Comparison of ENCODE assay signal across 9 cellular contexts in the genomic region with DNA sequence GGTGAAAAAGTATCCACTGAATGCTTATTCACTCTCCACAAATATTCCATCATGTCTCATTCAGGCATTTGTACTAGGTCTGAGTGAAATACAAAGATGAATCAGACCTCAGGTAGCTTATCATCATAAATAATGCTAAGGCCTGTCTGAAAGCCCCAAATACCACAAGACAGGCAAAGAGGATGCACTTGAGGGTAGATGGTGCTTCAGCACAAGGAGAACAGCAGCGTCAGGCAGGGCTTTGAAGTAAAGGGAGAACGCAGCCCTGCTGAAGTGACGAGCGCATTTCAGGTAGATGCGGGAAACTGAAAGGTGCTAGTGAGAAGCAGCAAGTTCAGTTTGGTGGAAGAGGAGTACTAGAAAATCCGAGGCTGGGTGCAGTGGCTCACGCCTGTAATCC. TPM values are rescaled to one million over a fixed set of nuclear protein-coding genes. Genes with fewer than 3 reads are reported as not detected.
DNase-seq lines count a peak whose midpoint lies in the region; ATAC-seq and TF ChIP-seq lines count a peak whose summit lies in the region.
"Had no signal": no experiment of that assay in that cellular context is flagged by ENCODE, and none has a peak within 500 bp of the region (broad histone marks: within the 10 kb centered on the region; RNA-seq: fewer than 3 reads in every experiment).

No MANE protein-coding gene starts in this region.

- no peak overlapping the region for H2AFZ ChIP-seq in PC-3 (ENCODE audit: low read length)

- ATAC-seq in activated T-helper 17 cell treated with anti-CD3 and anti-CD28 coated beads, Interleukin-2, amount 50 U/mL, for 72 hours (replicated peaks) = peak; percentile 90
- peak; percentile 45 for ATAC-seq in mucosa of descending colon
- peak; percentile 87 for ATAC-seq in stimulated activated naive CD8-positive, alpha-beta T cell treated with anti-CD3 and anti-CD28 coated beads, Interleukin-15, Interleukin-2, amounts not matched to agents 100 U/mL and 50 U/mL, for 24 hours
- ATAC-seq in PC-3 = no peak
- ATAC-seq in WTC11 = no peak

- no peak overlapping the region for H3K4me2 ChIP-seq in PC-3 (ENCODE audit: low read length)

- no peaks in the 10 kb centered on the region for H3K27me3 Mint-ChIP-seq in activated T-helper 17 cell treated with anti-CD3 and anti-CD28 coated beads, Interleukin-2, amount 50 U/mL, for 72 hours
- H3K27me3 Mint-ChIP-seq in WTC11 (ENCODE audit: low read depth) = no peaks in the 10 kb centered on the region

- DNase-seq in activated CD4-positive, CD25-positive, alpha-beta regulatory T cell treated with anti-CD3 and anti-CD28 coated beads, Interleukin-2, amount 50 U/mL, for 72 hours = peak; percentile 47
- DNase-seq in mucosa of descending colon (peak in 1 of 3 donors; percentile 56), PC-3 (no peak), WTC11 (ENCODE audit: low spot score) (no peak), dorsolateral prefrontal cortex (no peak)
- DNase-seq in stimulated activated naive CD8-positive, alpha-beta T cell treated with anti-CD3 and anti-CD28 coated beads, Interleukin-15, Interleukin-2, amounts not matched to agents 100 U/mL and 50 U/mL, for 24 hours = peak; percentile 43
- DNase-seq: NCI-H1105 treated with DMSO at 0.1 percent for 48 hours had no signal

- CTCF ChIA-PET in PC-3 (lab: Charles Lee) (no interaction called here), WTC11 (lab: Charles Lee) (no interaction called here)

- TF ChIP-seq CTCF in mucosa of descending colon (IDR thresholded peaks at IDR 0.05) (no peak), PC-3 (conservative IDR thresholded peaks at IDR 0.05; ENCODE audit: low read depth, low read length) (no peak), WTC11 (IDR thresholded peaks at IDR 0.05) (no peak), dorsolateral prefrontal cortex (IDR thresholded peaks at IDR 0.05 in 54 of 56, conservative IDR thresholded peaks at IDR 0.05 in 2 of 56; ENCODE audit: low read depth in 1 of 56, partially characterized antibody in 56 of 56) (no peak)

- no peaks in the 10 kb centered on the region for H3K79me2 ChIP-seq in PC-3 (ENCODE audit: low read length)

- intact Hi-C loops in mucosa of descending colon (cut with DNase I, micrococcal nuclease) = no loop called here
- intact Hi-C loops in PC-3 (cut with micrococcal nuclease) = no loop called here
- intact Hi-C loops in dorsolateral prefrontal cortex (cut with DNase I) = no loop called here

- BruUV-seq in PC-3 (replicated peaks; lab: Mats Ljungman, UMichigan) = no TSS peak

- H3K4me1 ChIP-seq in mucosa of descending colon (ENCODE audit: low read depth) (peaks cover 29% of the 10 kb centered on the region), PC-3 (ENCODE audit: insufficient read depth, low read length) (no peaks in the 10 kb centered on the region)

- H3K9me3 ChIP-seq in mucosa of descending colon (no peaks in the 10 kb centered on the region), PC-3 (ENCODE audit: low read length) (no peaks in the 10 kb centered on the region)

- no peaks in the 10 kb centered on the region for H3F3A ChIP-seq in PC-3 (ENCODE audit: low read length, unreplicated experiment)

- no peak overlapping the region for H3K4me3 ChIP-seq in mucosa of descending colon
- no peak overlapping the region for H3K4me3 ChIP-seq in PC-3 (ENCODE audit: low read length)
- no peak overlapping the region for H3K4me3 ChIP-seq in dorsolateral prefrontal cortex

- H3K4me3 Mint-ChIP-seq in activated T-helper 17 cell treated with anti-CD3 and anti-CD28 coated beads, Interleukin-2, amount 50 U/mL, for 72 hours = peak overlapping the region; percentile 67
- H3K4me3 Mint-ChIP-seq in WTC11 = no peak overlapping the region

- H3K36me3 ChIP-seq in mucosa of descending colon (ENCODE audit: low read depth) (no peaks in the 10 kb centered on the region), PC-3 (ENCODE audit: low read depth, low read length) (no peaks in the 10 kb centered on the region)

- H3K4me1 Mint-ChIP-seq in activated T-helper 17 cell treated with anti-CD3 and anti-CD28 coated beads, Interleukin-2, amount 50 U/mL, for 72 hours = peaks cover 60% of the 10 kb centered on the region
- H3K4me1 Mint-ChIP-seq in WTC11 = peaks cover 9% of the 10 kb centered on the region

- POLR2A ChIA-PET in PC-3 (lab: Charles Lee; ENCODE audit: unreplicated experiment) = no interaction called here
- POLR2A ChIA-PET in WTC11 (lab: Charles Lee) = interaction anchor here (0.6 kb wide), 1 partner anchor 1731 kb away, joined by 3 read pairs; no protein-coding TSS in a partner anchor

- H3K9me3 Mint-ChIP-seq in activated T-helper 17 cell treated with anti-CD3 and anti-CD28 coated beads, Interleukin-2, amount 50 U/mL, for 72 hours = no peaks in the 10 kb centered on the region
- H3K9me3 Mint-ChIP-seq in WTC11 = no peaks in the 10 kb centered on the region

- H3K27me3 ChIP-seq in PC-3 (ENCODE audit: low read length) (no peaks in the 10 kb centered on the region), dorsolateral prefrontal cortex (no peaks in the 10 kb centered on the region)

- no peaks in the 10 kb centered on the region for H4K20me1 ChIP-seq in PC-3 (ENCODE audit: low read length)

- no peak overlapping the region for H3K9ac ChIP-seq in PC-3 (ENCODE audit: low read length)

- no peak overlapping the region for H3K27ac ChIP-seq in PC-3 (ENCODE audit: low read length)
- peak overlapping the region in 1 of 59 donors; percentile 24 for H3K27ac ChIP-seq in dorsolateral prefrontal cortex
- H3K27ac ChIP-seq: VCaP had no signal

- peak overlapping the region; percentile 33 for H3K27ac Mint-ChIP-seq in activated T-helper 17 cell treated with anti-CD3 and anti-CD28 coated beads, Interleukin-2, amount 50 U/mL, for 72 hours
- no peak overlapping the region for H3K27ac Mint-ChIP-seq in WTC11

- peaks cover 5% of the 10 kb centered on the region for H3K36me3 Mint-ChIP-seq in activated T-helper 17 cell treated with anti-CD3 and anti-CD28 coated beads, Interleukin-2, amount 50 U/mL, for 72 hours (ENCODE audit: low read depth)
- no peaks in the 10 kb centered on the region for H3K36me3 Mint-ChIP-seq in WTC11

- H3K9me2 ChIP-seq in PC-3 (replicated peaks; ENCODE audit: low read length) = no peaks in the 10 kb centered on the region

TF ChIP-seq in WTC11, 78 proteins besides CTCF, POLR2A, EP300 and RAD21 (continues in another document):
- TF ChIP-seq, protein P1, sequence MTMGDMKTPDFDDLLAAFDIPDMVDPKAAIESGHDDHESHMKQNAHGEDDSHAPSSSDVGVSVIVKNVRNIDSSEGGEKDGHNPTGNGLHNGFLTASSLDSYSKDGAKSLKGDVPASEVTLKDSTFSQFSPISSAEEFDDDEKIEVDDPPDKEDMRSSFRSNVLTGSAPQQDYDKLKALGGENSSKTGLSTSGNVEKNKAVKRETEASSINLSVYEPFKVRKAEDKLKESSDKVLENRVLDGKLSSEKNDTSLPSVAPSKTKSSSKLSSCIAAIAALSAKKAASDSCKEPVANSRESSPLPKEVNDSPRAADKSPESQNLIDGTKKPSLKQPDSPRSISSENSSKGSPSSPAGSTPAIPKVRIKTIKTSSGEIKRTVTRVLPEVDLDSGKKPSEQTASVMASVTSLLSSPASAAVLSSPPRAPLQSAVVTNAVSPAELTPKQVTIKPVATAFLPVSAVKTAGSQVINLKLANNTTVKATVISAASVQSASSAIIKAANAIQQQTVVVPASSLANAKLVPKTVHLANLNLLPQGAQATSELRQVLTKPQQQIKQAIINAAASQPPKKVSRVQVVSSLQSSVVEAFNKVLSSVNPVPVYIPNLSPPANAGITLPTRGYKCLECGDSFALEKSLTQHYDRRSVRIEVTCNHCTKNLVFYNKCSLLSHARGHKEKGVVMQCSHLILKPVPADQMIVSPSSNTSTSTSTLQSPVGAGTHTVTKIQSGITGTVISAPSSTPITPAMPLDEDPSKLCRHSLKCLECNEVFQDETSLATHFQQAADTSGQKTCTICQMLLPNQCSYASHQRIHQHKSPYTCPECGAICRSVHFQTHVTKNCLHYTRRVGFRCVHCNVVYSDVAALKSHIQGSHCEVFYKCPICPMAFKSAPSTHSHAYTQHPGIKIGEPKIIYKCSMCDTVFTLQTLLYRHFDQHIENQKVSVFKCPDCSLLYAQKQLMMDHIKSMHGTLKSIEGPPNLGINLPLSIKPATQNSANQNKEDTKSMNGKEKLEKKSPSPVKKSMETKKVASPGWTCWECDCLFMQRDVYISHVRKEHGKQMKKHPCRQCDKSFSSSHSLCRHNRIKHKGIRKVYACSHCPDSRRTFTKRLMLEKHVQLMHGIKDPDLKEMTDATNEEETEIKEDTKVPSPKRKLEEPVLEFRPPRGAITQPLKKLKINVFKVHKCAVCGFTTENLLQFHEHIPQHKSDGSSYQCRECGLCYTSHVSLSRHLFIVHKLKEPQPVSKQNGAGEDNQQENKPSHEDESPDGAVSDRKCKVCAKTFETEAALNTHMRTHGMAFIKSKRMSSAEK (CRISPR knock-in tag; IDR thresholded peaks at IDR 0.05; ENCODE audit: borderline replicate concordance) = no peak
- TF ChIP-seq, protein P2, sequence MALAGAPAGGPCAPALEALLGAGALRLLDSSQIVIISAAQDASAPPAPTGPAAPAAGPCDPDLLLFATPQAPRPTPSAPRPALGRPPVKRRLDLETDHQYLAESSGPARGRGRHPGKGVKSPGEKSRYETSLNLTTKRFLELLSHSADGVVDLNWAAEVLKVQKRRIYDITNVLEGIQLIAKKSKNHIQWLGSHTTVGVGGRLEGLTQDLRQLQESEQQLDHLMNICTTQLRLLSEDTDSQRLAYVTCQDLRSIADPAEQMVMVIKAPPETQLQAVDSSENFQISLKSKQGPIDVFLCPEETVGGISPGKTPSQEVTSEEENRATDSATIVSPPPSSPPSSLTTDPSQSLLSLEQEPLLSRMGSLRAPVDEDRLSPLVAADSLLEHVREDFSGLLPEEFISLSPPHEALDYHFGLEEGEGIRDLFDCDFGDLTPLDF (CRISPR knock-in tag; IDR thresholded peaks at IDR 0.05) = no peak
- no peak for TF ChIP-seq TEAD1 (CRISPR knock-in tag; IDR thresholded peaks at IDR 0.05)
- no peak for TF ChIP-seq NR1H2 (CRISPR knock-in tag; IDR thresholded peaks at IDR 0.05)
- no peak for TF ChIP-seq ETV6 (CRISPR knock-in tag; IDR thresholded peaks at IDR 0.05)
- TF ChIP-seq ZBTB21 (CRISPR knock-in tag; IDR thresholded peaks at IDR 0.05; ENCODE audit: borderline replicate concordance) = no peak
- no peak for TF ChIP-seq RELA (CRISPR knock-in tag; IDR thresholded peaks at IDR 0.05; ENCODE audit: borderline replicate concordance)
- TF ChIP-seq NFYB (CRISPR knock-in tag; conservative IDR thresholded peaks at IDR 0.05; ENCODE audit: low read depth) = no peak
- no peak for TF ChIP-seq ZNF671 (CRISPR knock-in tag; IDR thresholded peaks at IDR 0.05)

RNA-seq across cellular contexts. Expression of a gene that starts 38.7 kb away (rescaled TPM):
- 10 to 100 TPM; 13.8 to 20.1 TPM for total RNA-seq in activated T-helper 17 cell treated with anti-CD3 and anti-CD28 coated beads, Interleukin-2, amount 50 U/mL, for 72 hours
- total RNA-seq in mucosa of descending colon (10 to 100 TPM; 12.6 to 18.2 (median 16.3) TPM), PC-3 (2014; rRNA removed) (4.3 and 5.0 TPM in 2 replicates), WTC11 (2021) (1.6 to 1.9 TPM (median 1.7 TPM) in 3 replicates), dorsolateral prefrontal cortex (10 to 100 TPM; 26.2 to 70.0 (median 45.3) TPM)

Comparison
In these comparisons a context has a peak if more than half of its experiments do, and no peak if none do; other contexts are left out.
1. DNase-seq: peak in activated CD4-positive, CD25-positive, alpha-beta regulatory T cell treated with anti-CD3 and anti-CD28 coated beads, Interleukin-2, amount 50 U/mL, for 72 hours (single experiment) and stimulated activated naive CD8-positive, alpha-beta T cell treated with anti-CD3 and anti-CD28 coated beads, Interleukin-15, Interleukin-2, amounts not matched to agents 100 U/mL and 50 U/mL, for 24 hours (single experiment); none in PC-3 (single experiment), WTC11 (single experiment) and dorsolateral prefrontal cortex (0 of 10).
2. ATAC-seq: peak in activated T-helper 17 cell treated with anti-CD3 and anti-CD28 coated beads, Interleukin-2, amount 50 U/mL, for 72 hours (single experiment), mucosa of descending colon (single experiment) and stimulated activated naive CD8-positive, alpha-beta T cell treated with anti-CD3 and anti-CD28 coated beads, Interleukin-15, Interleukin-2, amounts not matched to agents 100 U/mL and 50 U/mL, for 24 hours (single experiment); none in PC-3 (single experiment) and WTC11 (single experiment).